ENCODE assay signal across 19 cellular contexts in genomic region chr11:68116892-68117435, GRCh38. TPM values are rescaled to one million over a fixed set of nuclear protein-coding genes. Genes with fewer than 3 reads are reported as not detected.
DNase-seq lines count a peak whose midpoint lies in the region; ATAC-seq and TF ChIP-seq lines count a peak whose summit lies in the region.
"Had no signal": no experiment of that assay in that cellular context is flagged by ENCODE, and none has a peak within 500 bp of the region (broad histone marks: within the 10 kb centered on the region; RNA-seq: fewer than 3 reads in every experiment).

No MANE protein-coding gene starts in this region.

- no peak overlapping the region for H2AFZ ChIP-seq in osteoblast (ENCODE audit: low read length)

- DNase-seq in cardiac muscle cell (ENCODE audit: low read depth in 1 of 2, low spot score in 1 of 2) (no peak), left cardiac atrium (no peak), esophagus muscularis mucosa (ENCODE audit: extremely low spot score) (no peak), osteoblast (ENCODE audit: insufficient read length, low spot score, missing footprints) (peak; percentile 8), type B pancreatic cell (ENCODE audit: extremely low spot score, unreplicated experiment) (no peak), NCI-H2081 (lab: John Stamatoyannopoulos, UW) (no peak), NCI-H187 treated with DMSO at 0.1 percent for 48 hours (lab: John Stamatoyannopoulos, UW) (no peak)
- DNase-seq: activated CD4-positive, CD25-positive, alpha-beta regulatory T cell treated with anti-CD3 and anti-CD28 coated beads, Interleukin-2, amount 50 U/mL, for 72 hours; activated naive CD4-positive, alpha-beta T cell treated with anti-CD3 and anti-CD28 coated beads, Interleukin-2, amount 10 ng/mL, durations not matched to agents 7 days and 5 days; activated T-cell treated with anti-CD3 and anti-CD28 coated beads, Interleukin-2, amount 50 U/mL, for 24 hours; H7; heart right ventricle; immature natural killer cell; NCI-H1105; ovary; SK-N-SH had no signal

- no peak for TF ChIP-seq POLR2A in esophagus muscularis mucosa (IDR thresholded peaks at IDR 0.05; ENCODE audit: low read depth)

- no peaks in the 10 kb centered on the region for H3K9me3 Mint-ChIP-seq in type B pancreatic cell
- H3K9me3 Mint-ChIP-seq: activated naive CD4-positive, alpha-beta T cell treated with anti-CD3 and anti-CD28 coated beads, Interleukin-2, amount 10 ng/mL, durations not matched to agents 7 days and 5 days; activated T-cell treated with anti-CD3 and anti-CD28 coated beads, Interleukin-2, amount 50 U/mL, for 24 hours; immature natural killer cell; stimulated activated effector memory CD8-positive, alpha-beta T cell treated with anti-CD3 and anti-CD28 coated beads, Interleukin-12 subunit alpha, Interleukin-12 subunit beta, amount 100 ng/mL, for 72 hours had no signal

- TF ChIP-seq CTCF in cardiac muscle cell (IDR thresholded peaks at IDR 0.05; ENCODE audit: low read depth, low read length) = no peak
- TF ChIP-seq CTCF in esophagus muscularis mucosa (IDR thresholded peaks at IDR 0.05) = no peak
- TF ChIP-seq CTCF in osteoblast (IDR thresholded peaks at IDR 0.05; ENCODE audit: extremely low read depth, low read depth, low read length) = no peak
- no peak for TF ChIP-seq CTCF in type B pancreatic cell (conservative IDR thresholded peaks at IDR 0.05)

- H3K79me2 ChIP-seq in osteoblast (ENCODE audit: insufficient read depth, low read length) = peaks cover 62% of the 10 kb centered on the region

- peaks cover 37% of the 10 kb centered on the region for H3K4me1 Mint-ChIP-seq in type B pancreatic cell (ENCODE audit: unreplicated experiment)

- H3K36me3 Mint-ChIP-seq in type B pancreatic cell = peaks cover 14% of the 10 kb centered on the region
- H3K36me3 Mint-ChIP-seq: activated naive CD4-positive, alpha-beta T cell treated with anti-CD3 and anti-CD28 coated beads, Interleukin-2, amount 10 ng/mL, durations not matched to agents 7 days and 5 days had no signal

- peak overlapping the region; percentile 99 for H3K27ac ChIP-seq in cardiac muscle cell
- H3K27ac ChIP-seq in esophagus muscularis mucosa (replicated peaks in 1 of 4) = peak overlapping the region; percentile 91 to 99 (median 96)
- H3K27ac ChIP-seq in osteoblast (ENCODE audit: low read depth, low read length) = no peak overlapping the region
- H3K27ac ChIP-seq: ovary had no signal

- H3K4me1 ChIP-seq in cardiac muscle cell (ENCODE audit: low read depth) = peaks cover 36% of the 10 kb centered on the region
- H3K4me1 ChIP-seq in esophagus muscularis mucosa = peaks cover 30 to 67% (median 59%) of the 10 kb centered on the region in 4 donors
- peaks cover 34% of the 10 kb centered on the region for H3K4me1 ChIP-seq in osteoblast (ENCODE audit: insufficient read depth, low read length)

- H4K20me1 ChIP-seq in osteoblast (ENCODE audit: insufficient read depth, low read length) = peaks cover 10% of the 10 kb centered on the region

- peak overlapping the region; percentile 50 for H3K27ac Mint-ChIP-seq in type B pancreatic cell
- H3K27ac Mint-ChIP-seq: activated naive CD4-positive, alpha-beta T cell treated with anti-CD3 and anti-CD28 coated beads, Interleukin-2, amount 10 ng/mL, durations not matched to agents 7 days and 5 days; activated T-cell treated with anti-CD3 and anti-CD28 coated beads, Interleukin-2, amount 50 U/mL, for 24 hours; B cell; stimulated activated effector memory CD8-positive, alpha-beta T cell treated with anti-CD3 and anti-CD28 coated beads, Interleukin-12 subunit alpha, Interleukin-12 subunit beta, amount 100 ng/mL, for 72 hours had no signal

- H3K4me3 ChIP-seq in cardiac muscle cell (no peak overlapping the region), esophagus muscularis mucosa (no peak overlapping the region), osteoblast (ENCODE audit: insufficient read depth, low read length) (no peak overlapping the region)
- H3K4me3 ChIP-seq: heart right ventricle, ovary had no signal

- H3K27me3 Mint-ChIP-seq in type B pancreatic cell = no peaks in the 10 kb centered on the region
- H3K27me3 Mint-ChIP-seq: activated T-cell treated with anti-CD3 and anti-CD28 coated beads, Interleukin-2, amount 50 U/mL, for 24 hours; B cell had no signal

- H3K9me3 ChIP-seq in cardiac muscle cell (ENCODE audit: low read depth) (no peaks in the 10 kb centered on the region), esophagus muscularis mucosa (no peaks in the 10 kb centered on the region), osteoblast (ENCODE audit: low read depth, low read length) (no peaks in the 10 kb centered on the region)
- H3K9me3 ChIP-seq: heart right ventricle, ovary, SK-N-SH had no signal

- WGBS in esophagus muscularis mucosa = 63% methylated on average over 6 of the region's 6 CpGs

- H3K36me3 ChIP-seq in cardiac muscle cell (no peaks in the 10 kb centered on the region), esophagus muscularis mucosa (no peaks in the 10 kb centered on the region), osteoblast (ENCODE audit: insufficient read depth, low read length) (no peaks in the 10 kb centered on the region)
- H3K36me3 ChIP-seq: heart right ventricle, ovary had no signal

- intact Hi-C loops in left cardiac atrium (cut with DNase I) (no loop called here), esophagus muscularis mucosa (cut with DNase I) (no loop called here)

- H3K4me3 Mint-ChIP-seq in type B pancreatic cell = peak overlapping the region; percentile 51
- H3K4me3 Mint-ChIP-seq: activated naive CD4-positive, alpha-beta T cell treated with anti-CD3 and anti-CD28 coated beads, Interleukin-2, amount 10 ng/mL, durations not matched to agents 7 days and 5 days; activated T-cell treated with anti-CD3 and anti-CD28 coated beads, Interleukin-2, amount 50 U/mL, for 24 hours; B cell; stimulated activated effector memory CD8-positive, alpha-beta T cell treated with anti-CD3 and anti-CD28 coated beads, Interleukin-12 subunit alpha, Interleukin-12 subunit beta, amount 100 ng/mL, for 72 hours had no signal

- ATAC-seq in left cardiac atrium (no peak), HG03039 (IDR thresholded peaks at IDR 0.05; ENCODE audit: unreplicated experiment) (no peak)
- ATAC-seq: heart right ventricle; stimulated activated effector memory CD8-positive, alpha-beta T cell treated with anti-CD3 and anti-CD28 coated beads, Interleukin-12 subunit alpha, Interleukin-12 subunit beta, amount 100 ng/mL, for 72 hours had no signal

- TF ChIP-seq EP300 in esophagus muscularis mucosa (IDR thresholded peaks at IDR 0.05) = no peak

- no peak overlapping the region for H3K4me2 ChIP-seq in osteoblast (ENCODE audit: insufficient read depth, low read length)
- H3K4me2 ChIP-seq: SK-N-SH had no signal

- H3K27me3 ChIP-seq in cardiac muscle cell (no peaks in the 10 kb centered on the region), esophagus muscularis mucosa (no peaks in the 10 kb centered on the region), osteoblast (ENCODE audit: insufficient read depth, low read length) (no peaks in the 10 kb centered on the region)
- H3K27me3 ChIP-seq: heart right ventricle, ovary had no signal

RNA-seq across cellular contexts. Expression of gene CHKA, which starts 4.2 kb away (rescaled TPM):
- total RNA-seq in cardiac muscle cell (49.2 and 143 TPM in 2 replicates), left cardiac atrium (10 to 100 TPM in 1 of 2 donors, 1 to 10 TPM in 1; 7.8 to 11.8 TPM), esophagus muscularis mucosa (10 to 100 TPM; 13.8 to 20.3 (median 18.3) TPM), osteoblast (26.5 and 29.0 TPM in 2 replicates), type B pancreatic cell (ENCODE audit: low replicate concordance) (32.2 and 46.7 TPM in 2 replicates)
- polyA plus RNA-seq in cardiac muscle cell = 37.6 and 41.3 TPM in 2 replicates
